Comparison of ENCODE assay signal across 8 cellular contexts in genomic region chr6:144344651-144345050, GRCh38. TPM values are rescaled to one million over a fixed set of nuclear protein-coding genes. Genes with fewer than 3 reads are reported as not detected.
DNase-seq lines count a peak whose midpoint lies in the region; ATAC-seq and TF ChIP-seq lines count a peak whose summit lies in the region.

No MANE protein-coding gene starts in this region.

- TF ChIP-seq POLR2A in upper lobe of left lung (IDR thresholded peaks at IDR 0.05): no peak

- no peaks in the 10 kb centered on the region for H3K36me3 ChIP-seq in upper lobe of left lung

- H3K4me3 Mint-ChIP-seq in chondrocyte (ENCODE audit: unreplicated experiment): no peak overlapping the region

- peak; percentile 52 for ATAC-seq in HG03354 (IDR thresholded peaks at IDR 0.05; ENCODE audit: poor library complexity, severe bottlenecking, unreplicated experiment)
- ATAC-seq in upper lobe of left lung (ENCODE audit: low FRiP score in 2 of 2): no peak

- DNase-seq in stimulated activated CD4-positive, alpha-beta T cell treated with anti-CD3 and anti-CD28 coated beads, Interleukin-4, amount 100 ng/mL, for 24 hours: peak; percentile 64
- DNase-seq in stimulated activated CD4-positive, alpha-beta T cell treated with anti-CD3 and anti-CD28 coated beads, Interleukin-12 subunit alpha, Interleukin-12 subunit beta, amount 100 ng/mL, for 4 hours: no peak
- no peak for DNase-seq in chondrocyte (ENCODE audit: low spot score)
- DNase-seq in upper lobe of left lung: no peak
- DNase-seq in SIG-M5 (lab: John Stamatoyannopoulos, UW): no peak
- DNase-seq in NCI-H1436 (lab: John Stamatoyannopoulos, UW): no peak
- no peak for DNase-seq in hypothalamus (lab: John Stamatoyannopoulos, UW)

- H3K36me3 Mint-ChIP-seq in chondrocyte (ENCODE audit: low read depth): peaks cover 3% of the 10 kb centered on the region

- H3K9me3 Mint-ChIP-seq in chondrocyte (ENCODE audit: low read depth): no peaks in the 10 kb centered on the region

- 39 to 45% methylated on average over 5 of the region's 5 CpGs for WGBS in upper lobe of left lung, 2 donors

- TF ChIP-seq CTCF in chondrocyte (IDR thresholded peaks at IDR 0.05) (no peak), upper lobe of left lung (IDR thresholded peaks at IDR 0.05) (no peak)

- no peaks in the 10 kb centered on the region for H3K9me3 ChIP-seq in upper lobe of left lung

- peak overlapping the region; percentile 69 to 84 (median 74) for H3K27ac ChIP-seq in upper lobe of left lung

- no peaks in the 10 kb centered on the region for H3K27me3 ChIP-seq in upper lobe of left lung

- H3K4me1 ChIP-seq in upper lobe of left lung: peaks cover 81 to 84% (median 82%) of the 10 kb centered on the region in 4 donors

- peak overlapping the region; percentile 8 for H3K27ac Mint-ChIP-seq in chondrocyte (ENCODE audit: unreplicated experiment)

- no peak for TF ChIP-seq EP300 in upper lobe of left lung (IDR thresholded peaks at IDR 0.05)

- H3K4me3 ChIP-seq in upper lobe of left lung: peak overlapping the region in 3 of 4 donors; percentile 17 to 32 (median 26)

- peaks cover 67% of the 10 kb centered on the region for H3K4me1 Mint-ChIP-seq in chondrocyte (ENCODE audit: low read depth)

- H3K27me3 Mint-ChIP-seq in chondrocyte (ENCODE audit: low read depth): no peaks in the 10 kb centered on the region

RNA-seq across cellular contexts. Expression of gene UTRN, which starts 59.5 kb away (rescaled TPM):
- total RNA-seq in chondrocyte (124 to 133 TPM (median 125 TPM) in 3 replicates), upper lobe of left lung (100 to 1,000 TPM; 209 to 637 (median 340) TPM)
